9 cellular contexts compared by ENCODE assay signal in genomic region chr16:2150418-2151187, GRCh38. TPM values are rescaled to one million over a fixed set of nuclear protein-coding genes. Genes with fewer than 3 reads are reported as not detected.
A peak's percentile ranks its signal among the peaks of the same experiment; 100 is the strongest.
DNase-seq lines count a peak whose midpoint lies in the region; ATAC-seq and TF ChIP-seq lines count a peak whose summit lies in the region.
"Had no signal": no experiment of that assay in that cellular context is flagged by ENCODE, and none has a peak within 500 bp of the region (broad histone marks: within the 10 kb centered on the region; RNA-seq: fewer than 3 reads in every experiment).

No MANE protein-coding gene starts in this region.

- no peak overlapping the region for H3K4me3 ChIP-seq in duodenal mucosa (ENCODE audit: low read depth in 1 of 2, low read length in 2 of 2)
- H3K4me3 ChIP-seq: cardiac muscle cell had no signal

- H3K27ac ChIP-seq in duodenal mucosa (ENCODE audit: low read depth, low read length) = peak overlapping the region; percentile 36
- H3K27ac ChIP-seq: cardiac muscle cell had no signal

- H3K27me3 Mint-ChIP-seq in activated CD8-positive, alpha-beta memory T cell treated with anti-CD3 and anti-CD28 coated beads, Interleukin-2, amount 10 ng/mL, durations not matched to agents 7 days and 5 days = peaks cover 7% of the 10 kb centered on the region
- H3K27me3 Mint-ChIP-seq in activated CD4-positive, alpha-beta memory T cell treated with anti-CD3 and anti-CD28 coated beads, Interleukin-2, amount 10 ng/mL, durations not matched to agents 7 days and 5 days = no peaks in the 10 kb centered on the region
- H3K27me3 Mint-ChIP-seq in endothelial cell (ENCODE audit: unreplicated experiment) = peaks cover 22% of the 10 kb centered on the region

- POLR2A ChIA-PET in activated CD4-positive, alpha-beta memory T cell treated with anti-CD3 and anti-CD28 coated beads, Interleukin-2, amount 10 ng/mL, durations not matched to agents 7 days and 5 days (lab: Charles Lee) = interaction anchor here (0.9 to 1.7 kb wide), 3 partner anchors 128 to 190 kb away, joined by 3 to 4 read pairs (median 4); partner anchors contain the start of gene RPS2

- no peaks in the 10 kb centered on the region for H3K9me3 ChIP-seq in duodenal mucosa (ENCODE audit: control insufficient read depth in 1 of 2, low read length in 2 of 2)

- no peak overlapping the region for H3K27ac Mint-ChIP-seq in activated CD8-positive, alpha-beta memory T cell treated with anti-CD3 and anti-CD28 coated beads, Interleukin-2, amount 10 ng/mL, durations not matched to agents 7 days and 5 days
- no peak overlapping the region for H3K27ac Mint-ChIP-seq in activated CD4-positive, alpha-beta memory T cell treated with anti-CD3 and anti-CD28 coated beads, Interleukin-2, amount 10 ng/mL, durations not matched to agents 7 days and 5 days
- no peak overlapping the region for H3K27ac Mint-ChIP-seq in endothelial cell (ENCODE audit: unreplicated experiment)

- H3K27me3 ChIP-seq in duodenal mucosa (ENCODE audit: control insufficient read depth in 1 of 2, insufficient read depth in 2 of 2, low read length in 2 of 2) = no peaks in the 10 kb centered on the region
- H3K27me3 ChIP-seq: cardiac muscle cell had no signal

- peak; percentile 84 for DNase-seq in activated CD8-positive, alpha-beta memory T cell treated with anti-CD3 and anti-CD28 coated beads for 24 hours
- DNase-seq in activated CD8-positive, alpha-beta memory T cell treated with anti-CD3 and anti-CD28 coated beads, Interleukin-2, amount 10 ng/mL, durations not matched to agents 7 days and 5 days = no peak
- DNase-seq in NCI-H524 (lab: John Stamatoyannopoulos, UW) = peak; percentile 99
- DNase-seq in stimulated activated CD8-positive, alpha-beta memory T cell treated with anti-CD3 and anti-CD28 coated beads, Interleukin-4, amount 100 ng/mL, for 48 hours = peak; percentile 67
- DNase-seq in activated CD4-positive, alpha-beta memory T cell treated with anti-CD3 and anti-CD28 coated beads, Interleukin-2, amount 10 ng/mL, durations not matched to agents 7 days and 5 days = no peak
- no peak for DNase-seq in activated CD8-positive, alpha-beta memory T cell treated with anti-CD3 and anti-CD28 coated beads, Interleukin-2, amount 50 U/mL, for 4 hours
- no peak for DNase-seq in endothelial cell (ENCODE audit: low spot score)

- TF ChIP-seq CTCF in endothelial cell (IDR thresholded peaks at IDR 0.05; ENCODE audit: unreplicated experiment) = no peak

- no peaks in the 10 kb centered on the region for H3K9me3 Mint-ChIP-seq in activated CD8-positive, alpha-beta memory T cell treated with anti-CD3 and anti-CD28 coated beads, Interleukin-2, amount 10 ng/mL, durations not matched to agents 7 days and 5 days (ENCODE audit: low read depth)
- H3K9me3 Mint-ChIP-seq in activated CD4-positive, alpha-beta memory T cell treated with anti-CD3 and anti-CD28 coated beads, Interleukin-2, amount 10 ng/mL, durations not matched to agents 7 days and 5 days = no peaks in the 10 kb centered on the region
- no peaks in the 10 kb centered on the region for H3K9me3 Mint-ChIP-seq in endothelial cell (ENCODE audit: unreplicated experiment)

- H3K4me3 Mint-ChIP-seq in activated CD8-positive, alpha-beta memory T cell treated with anti-CD3 and anti-CD28 coated beads, Interleukin-2, amount 10 ng/mL, durations not matched to agents 7 days and 5 days = no peak overlapping the region
- H3K4me3 Mint-ChIP-seq in activated CD4-positive, alpha-beta memory T cell treated with anti-CD3 and anti-CD28 coated beads, Interleukin-2, amount 10 ng/mL, durations not matched to agents 7 days and 5 days = no peak overlapping the region
- no peak overlapping the region for H3K4me3 Mint-ChIP-seq in endothelial cell (ENCODE audit: unreplicated experiment)

- H3K9ac ChIP-seq in duodenal mucosa (ENCODE audit: low read depth in 1 of 2, low read length in 2 of 2) = peak overlapping the region in 1 of 2 donors; percentile 24

- peaks cover 48 to 69% of the 10 kb centered on the region in 2 donors for H3K4me1 ChIP-seq in duodenal mucosa (ENCODE audit: control insufficient read depth in 1 of 2, insufficient read depth in 2 of 2, low read length in 2 of 2)

- H3K4me1 Mint-ChIP-seq in activated CD8-positive, alpha-beta memory T cell treated with anti-CD3 and anti-CD28 coated beads, Interleukin-2, amount 10 ng/mL, durations not matched to agents 7 days and 5 days = peaks cover 36% of the 10 kb centered on the region
- peaks cover 42% of the 10 kb centered on the region for H3K4me1 Mint-ChIP-seq in activated CD4-positive, alpha-beta memory T cell treated with anti-CD3 and anti-CD28 coated beads, Interleukin-2, amount 10 ng/mL, durations not matched to agents 7 days and 5 days
- H3K4me1 Mint-ChIP-seq in endothelial cell (ENCODE audit: unreplicated experiment) = peaks cover 17% of the 10 kb centered on the region

- peaks cover 33% of the 10 kb centered on the region for H3K36me3 Mint-ChIP-seq in activated CD8-positive, alpha-beta memory T cell treated with anti-CD3 and anti-CD28 coated beads, Interleukin-2, amount 10 ng/mL, durations not matched to agents 7 days and 5 days
- H3K36me3 Mint-ChIP-seq in activated CD4-positive, alpha-beta memory T cell treated with anti-CD3 and anti-CD28 coated beads, Interleukin-2, amount 10 ng/mL, durations not matched to agents 7 days and 5 days (ENCODE audit: low read depth) = peaks cover 28% of the 10 kb centered on the region
- H3K36me3 Mint-ChIP-seq in endothelial cell (ENCODE audit: low read depth, unreplicated experiment) = peaks cover 4% of the 10 kb centered on the region

- peaks cover 4 to 8% of the 10 kb centered on the region in 2 donors for H3K36me3 ChIP-seq in duodenal mucosa (ENCODE audit: control insufficient read depth in 1 of 2, insufficient read depth in 2 of 2, low read length in 2 of 2)
- H3K36me3 ChIP-seq: cardiac muscle cell had no signal

- CTCF ChIA-PET in activated CD8-positive, alpha-beta memory T cell treated with anti-CD3 and anti-CD28 coated beads, Interleukin-2, amount 10 ng/mL, durations not matched to agents 7 days and 5 days (lab: Charles Lee) = interaction anchor here (0.5 to 5.9 kb wide), 4 partner anchors 10 to 174 kb away, joined by 3 to 35 read pairs (median 12); no protein-coding TSS in a partner anchor
- CTCF ChIA-PET in activated CD4-positive, alpha-beta memory T cell treated with anti-CD3 and anti-CD28 coated beads, Interleukin-2, amount 10 ng/mL, durations not matched to agents 7 days and 5 days (lab: Charles Lee) = interaction anchor here (0.6 to 3.7 kb wide), 4 partner anchors 10 to 147 kb away, joined by 3 to 18 read pairs (median 8); no protein-coding TSS in a partner anchor

- no peak for ATAC-seq in activated CD8-positive, alpha-beta memory T cell treated with anti-CD3 and anti-CD28 coated beads, Interleukin-2, amount 10 ng/mL, durations not matched to agents 7 days and 5 days

RNA-seq across cellular contexts. Expression of gene RAB26, which starts 2.2 kb away (rescaled TPM):
- total RNA-seq in activated CD8-positive, alpha-beta memory T cell treated with anti-CD3 and anti-CD28 coated beads, Interleukin-2, amount 10 ng/mL, durations not matched to agents 7 days and 5 days = under 1 TPM; 0.68 to 0.70 TPM
- total RNA-seq in activated CD4-positive, alpha-beta memory T cell treated with anti-CD3 and anti-CD28 coated beads, Interleukin-2, amount 10 ng/mL, durations not matched to agents 7 days and 5 days = 1 to 10 TPM in 1 of 2 experiments, under 1 TPM in 1; 0.83 to 1.1 TPM
- total RNA-seq in endothelial cell (ENCODE audit: unreplicated experiment) = 1.9 TPM

RNA-seq across cellular contexts. Expression of gene TRAF7, which starts 5.0 kb away (rescaled TPM):
- total RNA-seq in activated CD8-positive, alpha-beta memory T cell treated with anti-CD3 and anti-CD28 coated beads, Interleukin-2, amount 10 ng/mL, durations not matched to agents 7 days and 5 days = 10 to 100 TPM; 59.5 to 72.9 TPM
- total RNA-seq in activated CD4-positive, alpha-beta memory T cell treated with anti-CD3 and anti-CD28 coated beads, Interleukin-2, amount 10 ng/mL, durations not matched to agents 7 days and 5 days = 10 to 100 TPM; 57.3 to 60.3 TPM
- total RNA-seq in endothelial cell (ENCODE audit: unreplicated experiment) = 190 TPM

RNA-seq across cellular contexts. Expression of gene PKD1, which starts 14.9 kb away (rescaled TPM):
- total RNA-seq in activated CD8-positive, alpha-beta memory T cell treated with anti-CD3 and anti-CD28 coated beads, Interleukin-2, amount 10 ng/mL, durations not matched to agents 7 days and 5 days = 100 to 1,000 TPM in 1 of 2 experiments, 10 to 100 TPM in 1; 60.1 to 100 TPM
- total RNA-seq in activated CD4-positive, alpha-beta memory T cell treated with anti-CD3 and anti-CD28 coated beads, Interleukin-2, amount 10 ng/mL, durations not matched to agents 7 days and 5 days = 10 to 100 TPM; 60.5 to 69.6 TPM
- 70.0 TPM for total RNA-seq in endothelial cell (ENCODE audit: unreplicated experiment)

RNA-seq across cellular contexts. Expression of gene CASKIN1, which starts 45.8 kb away (rescaled TPM):
- under 1 TPM in 1 of 2 experiments, not detected in 1; 0.09 TPM for total RNA-seq in activated CD8-positive, alpha-beta memory T cell treated with anti-CD3 and anti-CD28 coated beads, Interleukin-2, amount 10 ng/mL, durations not matched to agents 7 days and 5 days
- 1 to 10 TPM in 1 of 2 experiments, under 1 TPM in 1; 0.18 to 1.4 TPM for total RNA-seq in activated CD4-positive, alpha-beta memory T cell treated with anti-CD3 and anti-CD28 coated beads, Interleukin-2, amount 10 ng/mL, durations not matched to agents 7 days and 5 days
- total RNA-seq in endothelial cell (ENCODE audit: unreplicated experiment) = 2.4 TPM

RNA-seq across cellular contexts. Expression of gene MLST8, which starts 54.7 kb away (rescaled TPM):
- total RNA-seq in activated CD8-positive, alpha-beta memory T cell treated with anti-CD3 and anti-CD28 coated beads, Interleukin-2, amount 10 ng/mL, durations not matched to agents 7 days and 5 days = 10 to 100 TPM; 38.9 to 45.7 TPM
- 10 to 100 TPM; 32.6 to 33.7 TPM for total RNA-seq in activated CD4-positive, alpha-beta memory T cell treated with anti-CD3 and anti-CD28 coated beads, Interleukin-2, amount 10 ng/mL, durations not matched to agents 7 days and 5 days
- total RNA-seq in endothelial cell (ENCODE audit: unreplicated experiment) = 35.4 TPM

Comparison
In these comparisons a context has a peak if more than half of its experiments do, and no peak if none do; other contexts are left out.
1. DNase-seq: peak in activated CD8-positive, alpha-beta memory T cell treated with anti-CD3 and anti-CD28 coated beads for 24 hours (single experiment), NCI-H524 (2 of 2) and stimulated activated CD8-positive, alpha-beta memory T cell treated with anti-CD3 and anti-CD28 coated beads, Interleukin-4, amount 100 ng/mL, for 48 hours (single experiment); none in activated CD8-positive, alpha-beta memory T cell treated with anti-CD3 and anti-CD28 coated beads, Interleukin-2, amount 10 ng/mL, durations not matched to agents 7 days and 5 days (single experiment), activated CD4-positive, alpha-beta memory T cell treated with anti-CD3 and anti-CD28 coated beads, Interleukin-2, amount 10 ng/mL, durations not matched to agents 7 days and 5 days (single experiment), activated CD8-positive, alpha-beta memory T cell treated with anti-CD3 and anti-CD28 coated beads, Interleukin-2, amount 50 U/mL, for 4 hours (single experiment) and endothelial cell (single experiment).